8 cellular contexts compared by ENCODE assay signal in the genomic region with DNA sequence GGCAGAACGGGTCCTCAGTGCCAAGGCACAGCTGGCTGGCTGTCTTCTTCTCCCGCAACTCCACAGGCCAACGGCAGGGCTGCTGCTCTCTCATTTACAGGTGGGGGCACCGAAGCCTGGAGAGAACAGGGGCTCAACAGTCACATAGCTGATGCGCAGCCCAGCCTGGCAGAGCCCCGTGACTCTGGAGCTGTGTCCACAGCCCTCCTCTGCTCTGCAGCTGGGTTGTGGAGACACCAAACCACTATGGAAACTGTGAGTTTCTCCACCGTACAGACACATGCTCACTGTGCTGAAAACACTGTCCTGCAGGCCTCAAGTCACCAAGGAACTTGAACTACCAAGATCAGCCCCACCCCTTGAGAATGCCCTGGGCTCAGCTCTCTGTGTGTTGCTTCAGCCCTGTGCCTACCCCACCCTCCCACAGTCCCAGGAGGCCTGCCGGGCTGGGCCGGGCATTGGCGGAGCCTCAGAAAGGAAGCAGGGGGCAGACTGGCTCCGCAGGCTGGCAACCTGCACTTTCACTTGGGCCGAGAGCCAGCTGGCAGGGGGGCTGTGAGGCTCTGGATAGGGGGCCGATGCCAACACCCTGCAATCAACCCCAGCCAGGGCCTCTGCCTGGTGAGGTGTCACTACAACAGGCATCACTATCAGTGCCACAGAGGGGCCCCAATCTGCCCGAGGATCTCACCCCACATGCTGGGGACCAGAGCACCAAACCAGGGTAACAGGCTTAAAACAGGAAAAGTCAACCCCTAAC.
A peak's percentile ranks its signal among the peaks of the same experiment; 100 is the strongest.
DNase-seq lines count a peak whose midpoint lies in the region; ATAC-seq and TF ChIP-seq lines count a peak whose summit lies in the region.

No MANE protein-coding gene starts in this region.

- peak; percentile 24; the same call in 1 of the 2 replicates for TF ChIP-seq RAD21 in Ishikawa (IDR thresholded peaks at IDR 0.05; ENCODE audit: low read depth)

- H3K36me3 Mint-ChIP-seq in activated naive CD8-positive, alpha-beta T cell treated with anti-CD3 and anti-CD28 coated beads, Interleukin-2, amount 50 U/mL, for 24 hours (ENCODE audit: low read depth) = no peaks in the 10 kb centered on the region

- intact Hi-C loops in right cardiac atrium (cut with DNase I) = no loop called here

- ATAC-seq in activated naive CD8-positive, alpha-beta T cell treated with anti-CD3 and anti-CD28 coated beads, Interleukin-2, amount 50 U/mL, for 24 hours = peak; percentile 94
- ATAC-seq in right cardiac atrium = peak; percentile 78 to 86

- peaks cover 53% of the 10 kb centered on the region for H3K4me1 ChIP-seq in right cardiac atrium (ENCODE audit: control insufficient read depth, insufficient read depth, low read length)

- H3K27ac Mint-ChIP-seq in activated naive CD8-positive, alpha-beta T cell treated with anti-CD3 and anti-CD28 coated beads, Interleukin-2, amount 50 U/mL, for 24 hours = peak overlapping the region; percentile 73

- H3K4me3 Mint-ChIP-seq in activated naive CD8-positive, alpha-beta T cell treated with anti-CD3 and anti-CD28 coated beads, Interleukin-2, amount 50 U/mL, for 24 hours = no peak overlapping the region

- no peaks in the 10 kb centered on the region for H3K27me3 ChIP-seq in right cardiac atrium (ENCODE audit: control insufficient read depth, insufficient read depth)

- DNase-seq in activated CD4-positive, alpha-beta T cell treated with anti-CD3 and anti-CD28 coated beads for 48 hours = peak; percentile 51
- no peak for DNase-seq in activated CD4-positive, alpha-beta T cell treated with anti-CD3 and anti-CD28 coated beads for 1 hour
- peak; percentile 46 for DNase-seq in activated naive CD8-positive, alpha-beta T cell treated with anti-CD3 and anti-CD28 coated beads, Interleukin-2, amount 50 U/mL, for 24 hours
- DNase-seq in right cardiac atrium = peak; percentile 84 to 95 (median 92)
- peak; percentile 17 for DNase-seq in stimulated activated CD4-positive, alpha-beta T cell treated with anti-CD3 and anti-CD28 coated beads, Interleukin-4, amount 100 ng/mL, for 1 hour
- no peak for DNase-seq in DMS53 treated with DMSO at 0.1 percent for 48 hours (lab: John Stamatoyannopoulos, UW; ENCODE audit: unreplicated experiment)
- no peak for DNase-seq in GM13977 (ENCODE audit: low spot score)

- peaks cover 65% of the 10 kb centered on the region for H3K4me1 Mint-ChIP-seq in activated naive CD8-positive, alpha-beta T cell treated with anti-CD3 and anti-CD28 coated beads, Interleukin-2, amount 50 U/mL, for 24 hours

- in situ Hi-C loops in GM13977 (cut with MboI; ENCODE audit: low pct_unique_long_range_greater_than_20kb, low sequenced_read_pairs, unreplicated experiment) = no loop called here

- 30% methylated on average over 14 of the region's 14 CpGs for WGBS in right cardiac atrium

- H3K9me3 ChIP-seq in right cardiac atrium (ENCODE audit: control insufficient read depth, low read length) = no peaks in the 10 kb centered on the region

- H3K27me3 Mint-ChIP-seq in activated naive CD8-positive, alpha-beta T cell treated with anti-CD3 and anti-CD28 coated beads, Interleukin-2, amount 50 U/mL, for 24 hours = no peaks in the 10 kb centered on the region

- no peak for TF ChIP-seq CTCF in GM13977 (IDR thresholded peaks at IDR 0.05; ENCODE audit: extremely low read depth, insufficient read depth, missing control alignments)

- H3K9me3 Mint-ChIP-seq in activated naive CD8-positive, alpha-beta T cell treated with anti-CD3 and anti-CD28 coated beads, Interleukin-2, amount 50 U/mL, for 24 hours = no peaks in the 10 kb centered on the region

- no peak overlapping the region for H3K4me3 ChIP-seq in right cardiac atrium (ENCODE audit: low read length)

- TF ChIP-seq EP300 in Ishikawa (IDR thresholded peaks at IDR 0.05; ENCODE audit: borderline replicate concordance) = no peak

- peak overlapping the region; percentile 58 for H3K27ac ChIP-seq in right cardiac atrium (ENCODE audit: low read length)

TF ChIP-seq in Ishikawa, 13 proteins besides CTCF, POLR2A, EP300 and RAD21:
- TF ChIP-seq TCF12 (IDR thresholded peaks at IDR 0.05; ENCODE audit: low read depth) (0 out of 2 replicates have a peak, but pooled peaks have one; percentile 15), ZBTB7A (IDR thresholded peaks at IDR 0.05; ENCODE audit: low read depth) (no peak), MAX (IDR thresholded peaks at IDR 0.05) (no peak), NFIC (IDR thresholded peaks at IDR 0.05) (peak; percentile 91), CEBPB (IDR thresholded peaks at IDR 0.05) (peak; percentile 21; the same call in 1 of the 2 replicates), FOXM1 (IDR thresholded peaks at IDR 0.05; ENCODE audit: borderline replicate concordance, low read depth) (no peak)

Comparison
In these comparisons a context has a peak if more than half of its experiments do, and no peak if none do; other contexts are left out.
1. DNase-seq: peak in activated CD4-positive, alpha-beta T cell treated with anti-CD3 and anti-CD28 coated beads for 48 hours (single experiment), activated naive CD8-positive, alpha-beta T cell treated with anti-CD3 and anti-CD28 coated beads, Interleukin-2, amount 50 U/mL, for 24 hours (single experiment), right cardiac atrium (3 of 3) and stimulated activated CD4-positive, alpha-beta T cell treated with anti-CD3 and anti-CD28 coated beads, Interleukin-4, amount 100 ng/mL, for 1 hour (single experiment); none in activated CD4-positive, alpha-beta T cell treated with anti-CD3 and anti-CD28 coated beads for 1 hour (single experiment), DMS53 treated with DMSO at 0.1 percent for 48 hours (single experiment) and GM13977 (single experiment).